9 cellular contexts compared by ENCODE assay signal in genomic region chr17:39196820-39197331, GRCh38. TPM values are rescaled to one million over a fixed set of nuclear protein-coding genes. Genes with fewer than 3 reads are reported as not detected.
DNase-seq lines count a peak whose midpoint lies in the region; ATAC-seq, FAIRE-seq and TF ChIP-seq lines count a peak whose summit lies in the region.
"Had no signal": no experiment of that assay in that cellular context is flagged by ENCODE, and none has a peak within 500 bp of the region (broad histone marks: within the 10 kb centered on the region; RNA-seq: fewer than 3 reads in every experiment).

No MANE protein-coding gene starts in this region.

- DNase-seq in A673 (ENCODE audit: low spot score) (no peak), GM06990 (ENCODE audit: extremely low read depth, insufficient read length) (peak; percentile 47), esophagus squamous epithelium (lab: John Stamatoyannopoulos, UW) (no peak), pancreas (peak in 1 of 6 donors; percentile 35), posterior cingulate gyrus (no peak)

- peak; percentile 41 for ATAC-seq in SK-N-SH treated with all-trans-retinoic acid at 6 μM for 48 hours
- ATAC-seq in pancreas = no peak
- no peak for ATAC-seq in GM21360 (IDR thresholded peaks at IDR 0.05; ENCODE audit: unreplicated experiment)
- ATAC-seq in HG03025 (IDR thresholded peaks at IDR 0.05; ENCODE audit: low FRiP score, unreplicated experiment) = no peak

- H3K36me3 ChIP-seq in A673 (ENCODE audit: insufficient read depth, low read length, poor library complexity, severe bottlenecking) (peaks cover 8% of the 10 kb centered on the region), GM06990 (ENCODE audit: control insufficient read depth, insufficient read depth, low read length) (peaks cover 8% of the 10 kb centered on the region), esophagus squamous epithelium (peaks cover under 1 to 28% (median 2%) of the 10 kb centered on the region in 3 donors), pancreas (peaks cover 0 to 6% (median 2%) of the 10 kb centered on the region in 3 donors)

- H3K9me3 ChIP-seq in A673 (ENCODE audit: low read depth, low read length, poor library complexity, severe bottlenecking) = no peaks in the 10 kb centered on the region
- H3K9me3 ChIP-seq in esophagus squamous epithelium = no peaks in the 10 kb centered on the region
- H3K9me3 ChIP-seq in pancreas = no peaks in the 10 kb centered on the region

- H3K27me3 ChIP-seq in A673 (replicated peaks; ENCODE audit: insufficient read depth, low read depth, low read length, poor library complexity) (no peaks in the 10 kb centered on the region), GM06990 (replicated peaks; ENCODE audit: control insufficient read depth, insufficient read depth, low read length) (no peaks in the 10 kb centered on the region), esophagus squamous epithelium (no peaks in the 10 kb centered on the region), pancreas (no peaks in the 10 kb centered on the region)

- no peak for TF ChIP-seq CTCF in A673 (conservative IDR thresholded peaks at IDR 0.05; ENCODE audit: low read depth, low read length)
- no peak for TF ChIP-seq CTCF in GM06990 (IDR thresholded peaks at IDR 0.05; ENCODE audit: insufficient read depth, low read length, poor library complexity, severe bottlenecking)
- no peak for TF ChIP-seq CTCF in esophagus squamous epithelium (IDR thresholded peaks at IDR 0.05)
- TF ChIP-seq CTCF in pancreas (IDR thresholded peaks at IDR 0.05) = no peak

- intact Hi-C loops in A673 (cut with micrococcal nuclease; ENCODE audit: unreplicated experiment) (loop anchor here (5.0 kb wide), 1 partner anchor 40 kb away; no protein-coding TSS in a partner anchor), esophagus squamous epithelium (cut with DNase I) (no loop called here), pancreas (cut with DNase I) (no loop called here), posterior cingulate gyrus (cut with DNase I) (loop anchor here (5.0 kb wide), 1 partner anchor 45 kb away; the partner anchor contains the start of gene PLXDC1)

- TF ChIP-seq POLR2A in esophagus squamous epithelium (IDR thresholded peaks at IDR 0.05) = no peak

- H3K4me1 ChIP-seq in A673 (ENCODE audit: insufficient read depth, low read length, poor library complexity, severe bottlenecking) (peaks cover 33% of the 10 kb centered on the region), esophagus squamous epithelium (peaks cover 39 to 72% (median 48%) of the 10 kb centered on the region in 3 donors), pancreas (peaks cover 0 to 11% (median 11%) of the 10 kb centered on the region in 3 donors)

- 0% methylated on average over 9 of the region's 32 CpGs; no CpG with 5 or more reads in 1 of the 2 donors for WGBS in esophagus squamous epithelium, 2 donors
- WGBS in pancreas, 2 donors = 1 to 2% methylated on average over 28 to 32 of the region's 32 CpGs

- no peak for FAIRE-seq in pancreas (lab: Jason Lieb, UNC)

- POLR2A ChIA-PET in A673 (lab: Charles Lee; ENCODE audit: low non-redundant PET) = no interaction called here

- peak overlapping the region; percentile 70 for H3K4me3 ChIP-seq in A673 (ENCODE audit: low read depth, low read length, poor library complexity, severe bottlenecking)
- H3K4me3 ChIP-seq in GM06990 (replicated peaks; ENCODE audit: low read depth, low read length) = peak overlapping the region; percentile 79
- H3K4me3 ChIP-seq in esophagus squamous epithelium = peak overlapping the region; percentile 50 to 84 (median 74)
- peak overlapping the region; percentile 51 to 83 (median 67) for H3K4me3 ChIP-seq in pancreas

- CTCF ChIA-PET in A673 (lab: Charles Lee) = no interaction called here

- no TSS peak for BruUV-seq in A673 (replicated peaks; lab: Mats Ljungman, UMichigan)

- no peak overlapping the region for H3K27ac ChIP-seq in A673 (ENCODE audit: low read depth, low read length, poor library complexity, severe bottlenecking)
- peak overlapping the region; percentile 74 to 97 (median 88) for H3K27ac ChIP-seq in esophagus squamous epithelium
- H3K27ac ChIP-seq in pancreas = no peak overlapping the region

TF ChIP-seq in SK-N-SH treated with all-trans-retinoic acid at 6 μM for 48 hours, 23 proteins besides CTCF, POLR2A, EP300 and RAD21:
- TF ChIP-seq ISL1 (CRISPR knock-in tag; IDR thresholded peaks at IDR 0.05) = no peak
- TF ChIP-seq CSDC2 (CRISPR knock-in tag; IDR thresholded peaks at IDR 0.05) = no peak
- TF ChIP-seq ZFP30 (CRISPR knock-in tag; IDR thresholded peaks at IDR 0.05) = no peak
- no peak for TF ChIP-seq ESRRG (CRISPR knock-in tag; IDR thresholded peaks at IDR 0.05)

RNA-seq across cellular contexts. Expression of gene CACNB1, which starts 0.6 kb away (rescaled TPM):
- total RNA-seq in A673 (2021) = 8.0 and 10.4 TPM in 2 replicates
- total RNA-seq in esophagus squamous epithelium = 1 to 10 TPM in 2 of 4 donors, under 1 TPM in 2; 0.53 to 3.6 (median 0.99) TPM
- 1 to 10 TPM; 1.8 to 3.3 (median 2.4) TPM for total RNA-seq in pancreas
- 1 to 10 TPM; 6.5 to 6.8 TPM for polyA plus RNA-seq in pancreas

RNA-seq across cellular contexts. Expression of gene RPL19, which starts 3.2 kb away (rescaled TPM):
- total RNA-seq in A673 (2021) = 950 and 1,115 TPM in 2 replicates
- total RNA-seq in esophagus squamous epithelium = 1,000 to 10,000 TPM; 1,949 to 3,028 (median 2,392) TPM
- total RNA-seq in pancreas = 1,000 to 10,000 TPM in 3 of 6 donors, 100 to 1,000 TPM in 3; 925 to 1,465 (median 1,055) TPM
- 1,000 to 10,000 TPM; 1,688 to 1,714 TPM for polyA plus RNA-seq in pancreas

RNA-seq across cellular contexts. Expression of gene STAC2, which starts 28.9 kb away (rescaled TPM):
- total RNA-seq in A673 (2021) (1.3 and 2.8 TPM in 2 replicates), esophagus squamous epithelium (under 1 TPM in 2 of 4 donors, not detected in 2; 0.18 to 0.19 TPM), pancreas (under 1 TPM in 3 of 6 donors, not detected in 3; 0.08 to 0.12 (median 0.09) TPM)
- under 1 TPM; 0.07 to 0.11 TPM for polyA plus RNA-seq in pancreas
- total RNA-seq: pulmonary artery endothelial cell had no signal

RNA-seq across cellular contexts. Expression of gene ARL5C, which starts 30.9 kb away (rescaled TPM):
- total RNA-seq in A673 (2021) = not detected in 2 replicates
- not detected for total RNA-seq in esophagus squamous epithelium
- total RNA-seq in pancreas = under 1 TPM in 4 of 6 donors, not detected in 2; 0.31 to 0.87 (median 0.72) TPM
- 1 to 10 TPM in 1 of 2 donors, not detected in 1; 1.0 TPM for polyA plus RNA-seq in pancreas
- total RNA-seq: pulmonary artery endothelial cell had no signal

RNA-seq across cellular contexts. Expression of gene PLXDC1, which starts 45.4 kb away (rescaled TPM):
- total RNA-seq in A673 (2021) (0.28 and 0.75 TPM in 2 replicates), esophagus squamous epithelium (1 to 10 TPM; 1.2 to 7.2 (median 4.6) TPM), pancreas (1 to 10 TPM in 5 of 6 donors, under 1 TPM in 1; 0.88 to 5.6 (median 1.8) TPM)
- 1 to 10 TPM; 1.8 to 4.0 TPM for polyA plus RNA-seq in pancreas
- total RNA-seq: pulmonary artery endothelial cell had no signal

Comparison
In these comparisons a context has a peak if more than half of its experiments do, and no peak if none do; other contexts are left out.
1. H3K27ac ChIP-seq: peak in esophagus squamous epithelium (4 of 4); none in A673 (single experiment) and pancreas (0 of 4).
2. intact Hi-C loops: an anchor here in A673 (5.0 kb wide) and posterior cingulate gyrus (5.0 kb wide); none called in esophagus squamous epithelium and pancreas.
3. Peak in every context shown above with its lines, with median percentiles within 50 percentile points of each other: H3K4me3 ChIP-seq.